35 cellular contexts compared by ENCODE assay signal in the genomic region with DNA sequence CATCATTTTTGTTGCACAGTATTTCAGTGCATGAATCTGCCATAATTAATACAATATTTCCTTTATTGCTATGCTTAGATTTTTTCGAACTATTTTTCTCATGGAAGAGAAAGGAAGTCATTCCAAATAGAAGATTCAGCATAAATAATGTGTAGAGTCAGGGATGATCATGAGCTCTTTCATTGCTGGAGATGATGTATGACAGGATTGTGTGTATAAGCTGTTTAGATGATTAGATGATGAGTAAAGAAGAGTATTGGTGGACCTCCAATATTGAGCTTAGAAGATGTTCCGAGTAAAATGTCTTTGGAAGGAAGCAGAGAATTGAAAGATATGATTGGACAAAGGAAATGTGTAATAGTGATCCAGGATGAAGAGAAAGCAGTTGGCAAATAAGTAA.
"Had no signal": no experiment of that assay in that cellular context is flagged by ENCODE, and none has a peak within 500 bp of the region (broad histone marks: within the 10 kb centered on the region; RNA-seq: fewer than 3 reads in every experiment).

No MANE protein-coding gene starts in this region.

- H3K36me3 Mint-ChIP-seq: activated CD4-positive, alpha-beta memory T cell treated with anti-CD3 and anti-CD28 coated beads for 36 hours; WTC11 had no signal

- DNase-seq: activated CD4-positive, alpha-beta memory T cell treated with anti-CD3 and anti-CD28 coated beads for 36 hours; activated CD4-positive, alpha-beta T cell treated with anti-CD3 and anti-CD28 coated beads for 4 hours; activated CD4-positive, alpha-beta T cell treated with anti-CD3 and anti-CD28 coated beads, Interleukin-2, amount 50 U/mL, for 1 hour; activated CD8-positive, alpha-beta memory T cell treated with anti-CD3 and anti-CD28 coated beads, Interleukin-2, amount 50 U/mL, for 4 hours; activated gamma-delta T cell treated with Interleukin-2 at 50 U/mL for 16 hours; activated naive CD4-positive, alpha-beta T cell treated with anti-CD3 and anti-CD28 coated beads for 36 hours; activated T-cell treated with anti-CD3 and anti-CD28 coated beads for 4 hours; activated T-cell treated with anti-CD3 and anti-CD28 coated beads, Interleukin-2, amount 50 U/mL, for 4 hours; anterior cingulate cortex; brain microvascular endothelial cell; central memory CD4-positive, alpha-beta T cell; MG63; NCI-H1048; NCI-H1105 treated with DMSO at 0.1 percent for 48 hours; NCI-H1436; NCI-H1694; NCI-H1930; NCI-H2081 treated with DMSO at 0.1 percent for 48 hours; NCI-H345; NCI-H526; NCI-H748 treated with DMSO at 0.1 percent for 48 hours; NK-92 treated with Interleukin-12 subunit alpha and Interleukin-12 subunit beta, amount 100 ng/mL, for 24 hours; PC-3; Peyer's patch; RPMI8226; SHP77 treated with DMSO at 0.1 percent for 48 hours; SK-N-SH had no signal

- H3K36me3 ChIP-seq: brain microvascular endothelial cell, MG63, Peyer's patch, SJSA1 had no signal

- ATAC-seq: activated CD4-positive, CD25-positive, alpha-beta regulatory T cell treated with anti-CD3 and anti-CD28 coated beads, Interleukin-2, amount 50 U/mL, for 24 hours; activated naive CD4-positive, alpha-beta T cell treated with anti-CD3 and anti-CD28 coated beads, Interleukin-2, amount 50 U/mL, for 72 hours; activated T-cell treated with anti-CD3 and anti-CD28 coated beads, Interleukin-2, amount 50 U/mL, for 4 hours; PC-3; WTC11 had no signal

- H3K4me3 ChIP-seq: MG63, Peyer's patch, SJSA1 had no signal

- H3K27ac Mint-ChIP-seq: activated CD4-positive, alpha-beta memory T cell treated with anti-CD3 and anti-CD28 coated beads for 36 hours; activated naive CD4-positive, alpha-beta T cell treated with anti-CD3 and anti-CD28 coated beads for 36 hours; activated naive CD4-positive, alpha-beta T cell treated with anti-CD3 and anti-CD28 coated beads, Interleukin-2, amount 50 U/mL, for 72 hours; activated T-helper 1 cell treated with anti-CD3 and anti-CD28 coated beads, Interleukin-12 subunit alpha, Interleukin-12 subunit beta, Interleukin-2, Interleukin-4 antibody, amounts not matched to agents 30 ng/mL and 10 ng/mL and 1 ng/mL, durations not matched to agents 14 hours and 24 hours and 36 hours; T-helper 1 cell treated with Interleukin-12 subunit alpha and Interleukin-12 subunit beta and Interleukin-4 antibody, amounts not matched to agents 30 μg/mL and 1 μg/mL, for 36 hours; T-helper 2 cell treated with Interferon-gamma antibody and Interleukin-4, amounts not matched to agents 5 μg/mL and 100 μg/mL, for 36 hours; WTC11 had no signal

- FAIRE-seq: TTC549 had no signal

- H3K4me3 Mint-ChIP-seq: activated CD4-positive, alpha-beta memory T cell treated with anti-CD3 and anti-CD28 coated beads for 36 hours; activated naive CD4-positive, alpha-beta T cell treated with anti-CD3 and anti-CD28 coated beads for 36 hours; activated T-cell treated with anti-CD3 and anti-CD28 coated beads, Interleukin-2, amount 50 U/mL, for 4 hours; activated T-helper 1 cell treated with anti-CD3 and anti-CD28 coated beads, Interleukin-12 subunit alpha, Interleukin-12 subunit beta, Interleukin-2, Interleukin-4 antibody, amounts not matched to agents 30 ng/mL and 10 ng/mL and 1 ng/mL, durations not matched to agents 14 hours and 24 hours and 36 hours; T-helper 1 cell treated with Interleukin-12 subunit alpha and Interleukin-12 subunit beta and Interleukin-4 antibody, amounts not matched to agents 30 μg/mL and 1 μg/mL, for 36 hours; T-helper 2 cell treated with Interferon-gamma antibody and Interleukin-4, amounts not matched to agents 5 μg/mL and 100 μg/mL, for 36 hours; WTC11 had no signal

- H3K4me2 ChIP-seq: SK-N-SH had no signal

- H3K27me3 ChIP-seq: brain microvascular endothelial cell, MG63, Peyer's patch, SJSA1 had no signal

- H3K4me1 ChIP-seq: Peyer's patch had no signal

- H3K9ac ChIP-seq: SK-N-SH had no signal

- H3K27ac ChIP-seq: brain microvascular endothelial cell, Peyer's patch, SJSA1 had no signal

- H3K27me3 Mint-ChIP-seq: activated CD4-positive, alpha-beta memory T cell treated with anti-CD3 and anti-CD28 coated beads for 36 hours had no signal

- H3K9me3 Mint-ChIP-seq: activated CD4-positive, alpha-beta memory T cell treated with anti-CD3 and anti-CD28 coated beads for 36 hours; activated naive CD4-positive, alpha-beta T cell treated with anti-CD3 and anti-CD28 coated beads for 36 hours; activated T-cell treated with anti-CD3 and anti-CD28 coated beads, Interleukin-2, amount 50 U/mL, for 4 hours had no signal

- H3K9me3 ChIP-seq: MG63, Peyer's patch, SJSA1, SK-N-SH had no signal
